Comparison of ENCODE assay signal across 11 cellular contexts in the genomic region with DNA sequence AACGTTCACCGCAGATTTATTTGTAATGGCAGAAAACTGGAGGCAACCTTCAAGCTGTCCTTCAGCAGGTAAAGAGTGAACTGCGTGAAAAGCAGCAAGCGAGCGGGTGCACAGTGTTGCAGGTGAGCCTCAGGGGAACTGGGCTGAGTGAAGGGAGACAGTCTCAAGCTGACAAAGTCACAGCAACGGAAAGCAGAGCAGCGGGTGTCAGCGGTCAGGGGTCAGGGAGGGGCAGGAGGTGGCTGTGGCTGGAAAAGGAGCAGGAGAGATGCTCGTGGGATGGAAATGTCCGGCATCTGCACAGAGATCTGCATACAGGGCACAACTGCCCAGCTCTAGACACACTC. TPM values are rescaled to one million over a fixed set of nuclear protein-coding genes. Genes with fewer than 3 reads are reported as not detected.
DNase-seq lines count a peak whose midpoint lies in the region; ATAC-seq and TF ChIP-seq lines count a peak whose summit lies in the region.
"Had no signal": no experiment of that assay in that cellular context is flagged by ENCODE, and none has a peak within 500 bp of the region (broad histone marks: within the 10 kb centered on the region; RNA-seq: fewer than 3 reads in every experiment).

No MANE protein-coding gene starts in this region.

- H3K9me2 ChIP-seq in OCI-LY1 (ENCODE audit: low read depth, low read length), result no peaks in the 10 kb centered on the region

- no peaks in the 10 kb centered on the region for H3K79me2 ChIP-seq in OCI-LY1 (ENCODE audit: insufficient read depth, low read length)
- no peaks in the 10 kb centered on the region for H3K79me2 ChIP-seq in smooth muscle cell (ENCODE audit: low read depth)
- H3K79me2 ChIP-seq: parathyroid adenoma had no signal

- H3F3A ChIP-seq in OCI-LY1 (ENCODE audit: insufficient read depth, low read length) (no peaks in the 10 kb centered on the region), smooth muscle cell (ENCODE audit: low read depth) (no peaks in the 10 kb centered on the region)

- H3K36me3 ChIP-seq in OCI-LY1 (ENCODE audit: insufficient read depth, low read length) (no peaks in the 10 kb centered on the region), smooth muscle cell (ENCODE audit: low read depth) (no peaks in the 10 kb centered on the region)

- H2AFZ ChIP-seq in OCI-LY1 (ENCODE audit: low read length) (no peak overlapping the region), smooth muscle cell (ENCODE audit: low read depth) (no peak overlapping the region)
- H2AFZ ChIP-seq: parathyroid adenoma had no signal

- H3K9me3 ChIP-seq in OCI-LY1 (ENCODE audit: low read length) (no peaks in the 10 kb centered on the region), smooth muscle cell (replicated peaks; ENCODE audit: low read depth) (no peaks in the 10 kb centered on the region)

- H3K4me3 ChIP-seq in OCI-LY1 (ENCODE audit: low read depth, low read length, poor library complexity, severe bottlenecking) (no peak overlapping the region), smooth muscle cell (no peak overlapping the region)

- H3K9me3 Mint-ChIP-seq in activated T-cell treated with anti-CD3 and anti-CD28 coated beads, Interleukin-2, amount 50 U/mL, for 24 hours, result peaks cover 3% of the 10 kb centered on the region

- ATAC-seq in HG03469 (IDR thresholded peaks at IDR 0.05; ENCODE audit: unreplicated experiment), result no peak
- ATAC-seq: left colon had no signal

- 65% methylated on average over 10 of the region's 10 CpGs for WGBS in smooth muscle cell (ENCODE audit: low lambda C conversion rate)

- H3K27ac ChIP-seq in OCI-LY1 (ENCODE audit: low read depth, low read length, poor library complexity, severe bottlenecking) (peak overlapping the region; percentile 9), smooth muscle cell (ENCODE audit: low read depth) (no peak overlapping the region)
- H3K27ac ChIP-seq: parathyroid adenoma had no signal

- peaks cover 6% of the 10 kb centered on the region; the same call in 1 of the 2 replicates for H3K27me3 ChIP-seq in OCI-LY1 (ENCODE audit: insufficient read depth, low read length)
- no peaks in the 10 kb centered on the region for H3K27me3 ChIP-seq in smooth muscle cell (ENCODE audit: low read depth)

- peak; percentile 57 for DNase-seq in activated T-cell treated with anti-CD3 and anti-CD28 coated beads, Interleukin-2, amount 50 U/mL, for 1 hour
- DNase-seq in activated T-cell treated with anti-CD3 and anti-CD28 coated beads, Interleukin-2, amount 50 U/mL, for 24 hours, result no peak
- DNase-seq in activated naive CD4-positive, alpha-beta T cell treated with Interleukin-2 at 50 U/mL for 16 hours, result peak; percentile 44
- DNase-seq in smooth muscle cell (lab: John Stamatoyannopoulos, UW; ENCODE audit: unreplicated experiment) (no peak), NAMALWA (ENCODE audit: low spot score) (no peak), amniotic stem cell (lab: John Stamatoyannopoulos, UW) (no peak)
- DNase-seq: left colon, MM.1S had no signal

- H3K9ac ChIP-seq in OCI-LY1 (ENCODE audit: low read length) (no peak overlapping the region), smooth muscle cell (ENCODE audit: low read depth) (no peak overlapping the region)
- H3K9ac ChIP-seq: parathyroid adenoma had no signal

- peaks cover 18% of the 10 kb centered on the region for H3K4me1 Mint-ChIP-seq in activated T-cell treated with anti-CD3 and anti-CD28 coated beads, Interleukin-2, amount 50 U/mL, for 24 hours (ENCODE audit: low read depth)

- TF ChIP-seq CTCF in OCI-LY1 (IDR thresholded peaks at IDR 0.05; ENCODE audit: low read length) (no peak), smooth muscle cell (IDR thresholded peaks at IDR 0.05; ENCODE audit: borderline replicate concordance, insufficient read depth, poor library complexity, severe bottlenecking) (no peak)

- H3K4me1 ChIP-seq in OCI-LY1 (ENCODE audit: insufficient read depth, low read length, severe bottlenecking), result peaks cover 43% of the 10 kb centered on the region
- H3K4me1 ChIP-seq in smooth muscle cell (ENCODE audit: low read depth), result no peaks in the 10 kb centered on the region
- H3K4me1 ChIP-seq: parathyroid adenoma had no signal

- H3K4me2 ChIP-seq in OCI-LY1 (ENCODE audit: low read length), result no peak overlapping the region
- H3K4me2 ChIP-seq in smooth muscle cell, result peak overlapping the region; percentile 24

- H3K27ac Mint-ChIP-seq in activated T-cell treated with anti-CD3 and anti-CD28 coated beads, Interleukin-2, amount 50 U/mL, for 24 hours, result no peak overlapping the region

- H3K36me3 Mint-ChIP-seq in activated T-cell treated with anti-CD3 and anti-CD28 coated beads, Interleukin-2, amount 50 U/mL, for 24 hours (ENCODE audit: low read depth), result no peaks in the 10 kb centered on the region

- no peak overlapping the region for H3K4me3 Mint-ChIP-seq in activated T-cell treated with anti-CD3 and anti-CD28 coated beads, Interleukin-2, amount 50 U/mL, for 24 hours

- H3K27me3 Mint-ChIP-seq in activated T-cell treated with anti-CD3 and anti-CD28 coated beads, Interleukin-2, amount 50 U/mL, for 24 hours, result no peaks in the 10 kb centered on the region

- H4K20me1 ChIP-seq in OCI-LY1 (ENCODE audit: insufficient read depth, low read length) (no peaks in the 10 kb centered on the region), smooth muscle cell (ENCODE audit: low read depth) (no peaks in the 10 kb centered on the region)

RNA-seq across cellular contexts. Expression of a gene that starts 8.5 kb away (rescaled TPM):
- total RNA-seq in smooth muscle cell, result 21.3 and 23.4 TPM in 2 replicates
- polyA plus RNA-seq in smooth muscle cell, result 24.4 and 26.8 TPM in 2 replicates

RNA-seq across cellular contexts. Expression of a gene that starts 38.2 kb away (rescaled TPM):
- not detected in 2 replicates for total RNA-seq in smooth muscle cell
- polyA plus RNA-seq in smooth muscle cell, result not detected in 2 replicates
- total RNA-seq: left colon had no signal

Comparison
In these comparisons a context has a peak if more than half of its experiments do, and no peak if none do; other contexts are left out.
1. DNase-seq: peak in activated T-cell treated with anti-CD3 and anti-CD28 coated beads, Interleukin-2, amount 50 U/mL, for 1 hour (single experiment) and activated naive CD4-positive, alpha-beta T cell treated with Interleukin-2 at 50 U/mL for 16 hours (single experiment); none in activated T-cell treated with anti-CD3 and anti-CD28 coated beads, Interleukin-2, amount 50 U/mL, for 24 hours (single experiment), smooth muscle cell (single experiment), NAMALWA (single experiment) and amniotic stem cell (single experiment).